In the genomic region with DNA sequence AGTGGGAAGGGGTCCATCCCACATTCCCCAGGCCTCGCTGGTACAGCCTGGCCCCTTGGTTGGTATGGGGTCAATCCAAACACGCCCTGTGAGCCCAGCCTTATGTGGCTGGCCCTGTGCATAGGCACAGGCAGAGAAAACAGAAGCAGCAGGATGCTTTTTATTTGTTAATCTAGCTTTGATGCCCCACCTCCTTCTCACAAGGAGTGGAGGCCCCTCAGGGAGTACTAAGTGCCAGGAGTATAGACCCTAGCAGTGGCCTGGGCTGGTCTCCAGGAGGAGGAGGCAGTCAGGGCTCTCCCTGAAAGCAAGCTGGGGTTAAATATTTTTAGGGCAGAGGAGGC, we compare ENCODE assay signal across 12 cellular contexts. TPM values are rescaled to one million over a fixed set of nuclear protein-coding genes. Genes with fewer than 3 reads are reported as not detected.
DNase-seq lines count a peak whose midpoint lies in the region; ATAC-seq and TF ChIP-seq lines count a peak whose summit lies in the region.
"Had no signal": no experiment of that assay in that cellular context is flagged by ENCODE, and none has a peak within 500 bp of the region (broad histone marks: within the 10 kb centered on the region; RNA-seq: fewer than 3 reads in every experiment).

No MANE protein-coding gene starts in this region.

- TF ChIP-seq CTCF in DOHH2 (IDR thresholded peaks at IDR 0.05; ENCODE audit: low read depth, low read length, poor library complexity, severe bottlenecking): no peak

- H3K9me3 ChIP-seq in DOHH2 (ENCODE audit: control insufficient read depth, insufficient read depth, low read length) (no peaks in the 10 kb centered on the region), HUES48 (ENCODE audit: control insufficient read depth, insufficient read depth, low read length) (no peaks in the 10 kb centered on the region)
- H3K9me3 ChIP-seq: left lung, ovary had no signal

- H4K20me1 ChIP-seq in DOHH2 (ENCODE audit: control insufficient read depth, insufficient read depth, low read depth, low read length): no peaks in the 10 kb centered on the region

- H3K4me1 ChIP-seq in DOHH2 (ENCODE audit: control insufficient read depth, low read length): peaks cover 12% of the 10 kb centered on the region
- H3K4me1 ChIP-seq in HUES48 (ENCODE audit: control insufficient read depth, insufficient read depth, low read length): peaks cover 42% of the 10 kb centered on the region

- no peaks in the 10 kb centered on the region for H3K9me3 Mint-ChIP-seq in activated naive CD4-positive, alpha-beta T cell treated with anti-CD3 and anti-CD28 coated beads, Interleukin-2, amount 50 U/mL, for 72 hours
- H3K9me3 Mint-ChIP-seq in naive B cell: no peaks in the 10 kb centered on the region

- H3K27ac ChIP-seq in DOHH2 (ENCODE audit: low read depth, low read length): no peak overlapping the region
- H3K27ac ChIP-seq in HUES48 (ENCODE audit: low read depth, low read length): peak overlapping the region; percentile 78
- H3K27ac ChIP-seq: left lung, ovary, PC-9 had no signal

- no peaks in the 10 kb centered on the region for H3K27me3 Mint-ChIP-seq in naive B cell

- no peaks in the 10 kb centered on the region for H3F3A ChIP-seq in DOHH2 (ENCODE audit: control insufficient read depth, insufficient read depth)

- H3K36me3 Mint-ChIP-seq in activated naive CD4-positive, alpha-beta T cell treated with anti-CD3 and anti-CD28 coated beads, Interleukin-2, amount 50 U/mL, for 72 hours: peaks cover 4 to 17% of the 10 kb centered on the region in 2 donors
- H3K36me3 Mint-ChIP-seq in naive B cell: no peaks in the 10 kb centered on the region

- H3K36me3 ChIP-seq in DOHH2 (ENCODE audit: control insufficient read depth, low read length) (no peaks in the 10 kb centered on the region), HUES48 (ENCODE audit: control insufficient read depth, insufficient read depth, low read length) (no peaks in the 10 kb centered on the region)
- H3K36me3 ChIP-seq: left lung, ovary had no signal

- peaks cover 20 to 39% (median 32%) of the 10 kb centered on the region in 3 donors for H3K4me1 Mint-ChIP-seq in naive B cell

- no peak overlapping the region for H3K4me3 ChIP-seq in DOHH2 (ENCODE audit: low read length)
- no peak overlapping the region for H3K4me3 ChIP-seq in HUES48 (ENCODE audit: low read depth, low read length)
- H3K4me3 ChIP-seq: left lung, ovary, PC-9 had no signal

- peak overlapping the region; percentile 28; the same call in 1 of the 2 replicates for H3K4me2 ChIP-seq in DOHH2 (ENCODE audit: low read length)
- H3K4me2 ChIP-seq: PC-9 had no signal

- H3K4me3 Mint-ChIP-seq in naive B cell: peak overlapping the region in 7 of 8 donors; percentile 5 to 90 (median 71)

- H3K27ac Mint-ChIP-seq in activated naive CD4-positive, alpha-beta T cell treated with anti-CD3 and anti-CD28 coated beads, Interleukin-2, amount 50 U/mL, for 72 hours: peak overlapping the region; percentile 89 to 93
- H3K27ac Mint-ChIP-seq in naive B cell: peak overlapping the region; percentile 83 to 99 (median 95)

- no peak for ATAC-seq in activated naive CD4-positive, alpha-beta T cell treated with anti-CD3 and anti-CD28 coated beads, Interleukin-2, amount 50 U/mL, for 72 hours
- ATAC-seq in naive B cell (ENCODE audit: low read depth in 2 of 2) (peak; percentile 1 to 6), HG03135 (IDR thresholded peaks at IDR 0.05; ENCODE audit: unreplicated experiment) (no peak), HG03439 (IDR thresholded peaks at IDR 0.05; ENCODE audit: unreplicated experiment) (no peak)

- H3K79me2 ChIP-seq in DOHH2 (ENCODE audit: control insufficient read depth, low read length): no peaks in the 10 kb centered on the region

- DNase-seq in activated naive CD4-positive, alpha-beta T cell treated with anti-CD3 and anti-CD28 coated beads, Interleukin-2, amount 50 U/mL, for 72 hours (ENCODE audit: low spot score in 2 of 2): no peak
- DNase-seq in naive B cell (no peak), NCI-H524 treated with DMSO at 0.1 percent for 48 hours (lab: John Stamatoyannopoulos, UW) (no peak), hippocampal formation (lab: John Stamatoyannopoulos, UW) (no peak)
- DNase-seq: HCEC 1CT, left lung, ovary, PC-9 had no signal

- no peaks in the 10 kb centered on the region for H3K9me2 ChIP-seq in DOHH2 (replicated peaks; ENCODE audit: control insufficient read depth, low read length)

- no peak overlapping the region for H3K9ac ChIP-seq in HUES48 (ENCODE audit: low read depth, low read length)

- peaks cover 7% of the 10 kb centered on the region for H3K27me3 ChIP-seq in DOHH2 (ENCODE audit: control insufficient read depth, low read length)
- H3K27me3 ChIP-seq in HUES48 (ENCODE audit: control insufficient read depth, insufficient read depth, low read length): peaks cover 18% of the 10 kb centered on the region
- H3K27me3 ChIP-seq: left lung, ovary had no signal

RNA-seq across cellular contexts. Expression of a gene that starts 14.6 kb away (rescaled TPM):
- 100 to 1,000 TPM in 1 of 2 donors, 10 to 100 TPM in 1; 93.5 to 229 TPM for total RNA-seq in activated naive CD4-positive, alpha-beta T cell treated with anti-CD3 and anti-CD28 coated beads, Interleukin-2, amount 50 U/mL, for 72 hours
- 1 to 10 TPM in 5 of 6 donors, under 1 TPM in 1; 0.34 to 3.7 (median 2.4) TPM for polyA plus RNA-seq in naive B cell (ENCODE audit: low read depth in 6 of 6)

Comparison
In these comparisons a context has a peak if more than half of its experiments do, and no peak if none do; other contexts are left out.
1. ATAC-seq: peak in naive B cell (2 of 2); none in activated naive CD4-positive, alpha-beta T cell treated with anti-CD3 and anti-CD28 coated beads, Interleukin-2, amount 50 U/mL, for 72 hours (0 of 2), HG03135 (single experiment) and HG03439 (single experiment).